1 cellular context compared by ENCODE assay signal in genomic region chr2:109701362-109701761, GRCh38.
TF ChIP-seq lines count a peak whose summit lies in the region.

No MANE protein-coding gene starts in this region.

TF ChIP-seq in H1, 55 proteins besides CTCF, POLR2A, EP300 and RAD21 (continued from another document):
- no peak for TF ChIP-seq TEAD4 (IDR thresholded peaks at IDR 0.05; ENCODE audit: low read depth, low read length)
- TF ChIP-seq BRCA1 (IDR thresholded peaks at IDR 0.05; ENCODE audit: low read depth, low read length): no peak
- no peak for TF ChIP-seq KDM4A (IDR thresholded peaks at IDR 0.05; ENCODE audit: low read depth, low read length, severe bottlenecking)
- no peak for TF ChIP-seq CHD2 (IDR thresholded peaks at IDR 0.05; ENCODE audit: low read length)
